9 cellular contexts compared by ENCODE assay signal in genomic region chr19:33280351-33280921, GRCh38.
DNase-seq lines count a peak whose midpoint lies in the region; ATAC-seq lines count a peak whose summit lies in the region.
"Had no signal": no experiment of that assay in that cellular context is flagged by ENCODE, and none has a peak within 500 bp of the region (broad histone marks: within the 10 kb centered on the region; RNA-seq: fewer than 3 reads in every experiment).

No MANE protein-coding gene starts in this region.

- DNase-seq in SKM-1 treated with dmso at 0.1 percent for 144 hours (lab: John Stamatoyannopoulos, UW; ENCODE audit: unreplicated experiment): peak; percentile 40
- DNase-seq in SKM-1 (lab: John Stamatoyannopoulos, UW; ENCODE audit: unreplicated experiment): no peak
- peak; percentile 69 for DNase-seq in activated T-cell treated with anti-CD3 and anti-CD28 coated beads, Interleukin-2, amount 50 U/mL, for 24 hours
- peak in 1 of 2 donors; percentile 70 for DNase-seq in stimulated activated effector memory CD8-positive, alpha-beta T cell treated with anti-CD3 and anti-CD28 coated beads, Interleukin-12 subunit alpha, Interleukin-12 subunit beta, amount 100 ng/mL, for 72 hours (ENCODE audit: low spot score in 2 of 2)
- DNase-seq in NCI-H1436 (lab: John Stamatoyannopoulos, UW): no peak
- DNase-seq in NCI-H1694 treated with DMSO at 0.1 percent for 48 hours (lab: John Stamatoyannopoulos, UW): no peak

- peak overlapping the region; percentile 43 for H3K4me3 Mint-ChIP-seq in activated T-cell treated with anti-CD3 and anti-CD28 coated beads, Interleukin-2, amount 50 U/mL, for 24 hours
- H3K4me3 Mint-ChIP-seq in stimulated activated effector memory CD8-positive, alpha-beta T cell treated with anti-CD3 and anti-CD28 coated beads, Interleukin-12 subunit alpha, Interleukin-12 subunit beta, amount 100 ng/mL, for 72 hours: no peak overlapping the region

- H3K36me3 Mint-ChIP-seq in activated T-cell treated with anti-CD3 and anti-CD28 coated beads, Interleukin-2, amount 50 U/mL, for 24 hours (ENCODE audit: low read depth): no peaks in the 10 kb centered on the region
- no peaks in the 10 kb centered on the region for H3K36me3 Mint-ChIP-seq in stimulated activated effector memory CD8-positive, alpha-beta T cell treated with anti-CD3 and anti-CD28 coated beads, Interleukin-12 subunit alpha, Interleukin-12 subunit beta, amount 100 ng/mL, for 72 hours

- peaks cover 13% of the 10 kb centered on the region for H3K27me3 Mint-ChIP-seq in activated T-cell treated with anti-CD3 and anti-CD28 coated beads, Interleukin-2, amount 50 U/mL, for 24 hours

- H3K4me1 Mint-ChIP-seq in activated T-cell treated with anti-CD3 and anti-CD28 coated beads, Interleukin-2, amount 50 U/mL, for 24 hours (ENCODE audit: low read depth): peaks cover 15% of the 10 kb centered on the region
- H3K4me1 Mint-ChIP-seq in stimulated activated effector memory CD8-positive, alpha-beta T cell treated with anti-CD3 and anti-CD28 coated beads, Interleukin-12 subunit alpha, Interleukin-12 subunit beta, amount 100 ng/mL, for 72 hours: peaks cover 15% of the 10 kb centered on the region

- H3K9me3 Mint-ChIP-seq in activated T-cell treated with anti-CD3 and anti-CD28 coated beads, Interleukin-2, amount 50 U/mL, for 24 hours: no peaks in the 10 kb centered on the region
- H3K9me3 Mint-ChIP-seq in stimulated activated effector memory CD8-positive, alpha-beta T cell treated with anti-CD3 and anti-CD28 coated beads, Interleukin-12 subunit alpha, Interleukin-12 subunit beta, amount 100 ng/mL, for 72 hours: no peaks in the 10 kb centered on the region

- ATAC-seq in HG03060 (IDR thresholded peaks at IDR 0.05; ENCODE audit: low read depth, unreplicated experiment) (peak; percentile 77), HG03045 (IDR thresholded peaks at IDR 0.05; ENCODE audit: unreplicated experiment) (no peak)
- peak; percentile 91 for ATAC-seq in stimulated activated effector memory CD8-positive, alpha-beta T cell treated with anti-CD3 and anti-CD28 coated beads, Interleukin-12 subunit alpha, Interleukin-12 subunit beta, amount 100 ng/mL, for 72 hours
- ATAC-seq: right cardiac atrium had no signal

- H3K27ac Mint-ChIP-seq in activated T-cell treated with anti-CD3 and anti-CD28 coated beads, Interleukin-2, amount 50 U/mL, for 24 hours: peak overlapping the region; percentile 83
- peak overlapping the region; percentile 73 for H3K27ac Mint-ChIP-seq in stimulated activated effector memory CD8-positive, alpha-beta T cell treated with anti-CD3 and anti-CD28 coated beads, Interleukin-12 subunit alpha, Interleukin-12 subunit beta, amount 100 ng/mL, for 72 hours

Comparison
In these comparisons a context has a peak if more than half of its experiments do, and no peak if none do; other contexts are left out.
1. DNase-seq: peak in SKM-1 treated with dmso at 0.1 percent for 144 hours (single experiment) and activated T-cell treated with anti-CD3 and anti-CD28 coated beads, Interleukin-2, amount 50 U/mL, for 24 hours (single experiment); none in SKM-1 (single experiment), NCI-H1436 (single experiment) and NCI-H1694 treated with DMSO at 0.1 percent for 48 hours (single experiment).